21 cellular contexts compared by ENCODE assay signal in genomic region chr19:23145617-23146415, GRCh38. TPM values are rescaled to one million over a fixed set of nuclear protein-coding genes. Genes with fewer than 3 reads are reported as not detected.
DNase-seq lines count a peak whose midpoint lies in the region; ATAC-seq, FAIRE-seq and TF ChIP-seq lines count a peak whose summit lies in the region.
"Had no signal": no experiment of that assay in that cellular context is flagged by ENCODE, and none has a peak within 500 bp of the region (broad histone marks: within the 10 kb centered on the region; RNA-seq: fewer than 3 reads in every experiment).

No MANE protein-coding gene starts in this region.

- H3K4me2 ChIP-seq in Karpas-422 (ENCODE audit: low read depth, low read length, poor library complexity, severe bottlenecking) (no peak overlapping the region), K562 (ENCODE audit: insufficient read depth, low read length) (no peak overlapping the region)
- H3K4me2 ChIP-seq: A549 had no signal

- CTCF ChIA-PET in K562 (lab: Yijun Ruan, JAX; ENCODE audit: low intra/inter-chr PET ratio), result no interaction called here

- no peaks in the 10 kb centered on the region for H4K20me1 ChIP-seq in Karpas-422 (ENCODE audit: insufficient read depth, low read depth, low read length)
- H4K20me1 ChIP-seq in K562 (replicated peaks; ENCODE audit: control insufficient read depth, insufficient read depth, low read length), result no peaks in the 10 kb centered on the region

- H3K4me1 Mint-ChIP-seq in endothelial cell (ENCODE audit: unreplicated experiment) (no peaks in the 10 kb centered on the region), neural crest cell (no peaks in the 10 kb centered on the region)
- H3K4me1 Mint-ChIP-seq: CD4-positive, alpha-beta memory T cell had no signal

- H3K79me2 ChIP-seq in Karpas-422 (ENCODE audit: low read length) (no peaks in the 10 kb centered on the region), K562 (ENCODE audit: control insufficient read depth, insufficient read depth, low read length) (no peaks in the 10 kb centered on the region)

- no peaks in the 10 kb centered on the region for H3K27me3 ChIP-seq in Karpas-422 (ENCODE audit: low read length)
- H3K27me3 ChIP-seq in K562 (ENCODE audit: control insufficient read depth in 2 of 2, insufficient read depth in 2 of 2, low read length in 2 of 2), result no peaks in the 10 kb centered on the region
- no peaks in the 10 kb centered on the region for H3K27me3 ChIP-seq in adrenal gland

- H3K27ac ChIP-seq in Karpas-422 (ENCODE audit: low read length) (no peak overlapping the region), K562 (ENCODE audit: extremely low read depth, low read depth, low read length) (no peak overlapping the region), adrenal gland (no peak overlapping the region)
- H3K27ac ChIP-seq: A549, GM23248 had no signal

- no peak for FAIRE-seq in K562 (lab: Jason Lieb, UNC)
- FAIRE-seq: A549, GM12878, GM19239, H54 had no signal

- POLR2A ChIA-PET in K562 (lab: Yijun Ruan, JAX), result no interaction called here

- 2% methylated on average over 3 of the region's 3 CpGs for WGBS in K562 (ENCODE audit: insufficient coverage, low coverage, missing lambda C conversion rate)
- 89 to 96% (median 92%) methylated on average over 3 of the region's 3 CpGs for WGBS in adrenal gland, 4 donors

- TF ChIP-seq POLR2A in K562 (conservative IDR thresholded peaks at IDR 0.05) (no peak), adrenal gland (IDR thresholded peaks at IDR 0.05) (no peak)

- in situ Hi-C loops in K562 (cut with MboI), result no loop called here

- H3K27me3 Mint-ChIP-seq in endothelial cell (ENCODE audit: unreplicated experiment), result no peaks in the 10 kb centered on the region
- H3K27me3 Mint-ChIP-seq in neural crest cell (ENCODE audit: low read depth), result no peaks in the 10 kb centered on the region
- H3K27me3 Mint-ChIP-seq: CD4-positive, alpha-beta memory T cell had no signal

- TF ChIP-seq CTCF in K562 (IDR thresholded peaks at IDR 0.05 in 2 of 3, conservative IDR thresholded peaks at IDR 0.05 in 1 of 3; ENCODE audit: insufficient read depth in 2 of 3, low read depth in 1 of 3, low read length in 3 of 3), result no peak
- TF ChIP-seq CTCF in endothelial cell (IDR thresholded peaks at IDR 0.05; ENCODE audit: unreplicated experiment), result no peak
- TF ChIP-seq CTCF in neural crest cell (conservative IDR thresholded peaks at IDR 0.05), result no peak
- TF ChIP-seq CTCF in adrenal gland (IDR thresholded peaks at IDR 0.05), result no peak

- no peaks in the 10 kb centered on the region for H3K4me1 ChIP-seq in Karpas-422 (ENCODE audit: low read length)
- H3K4me1 ChIP-seq in K562 (replicated peaks in 1 of 2; ENCODE audit: control insufficient read depth in 2 of 2, insufficient read depth in 2 of 2, low read length in 2 of 2), result no peaks in the 10 kb centered on the region
- H3K4me1 ChIP-seq in adrenal gland (replicated peaks in 1 of 2), result no peaks in the 10 kb centered on the region
- H3K4me1 ChIP-seq: A549, Caco-2, HAP-1 had no signal

- H3K4me3 Mint-ChIP-seq in endothelial cell (ENCODE audit: unreplicated experiment) (peak overlapping the region; percentile 61), neural crest cell (peak overlapping the region; percentile 10)
- H3K4me3 Mint-ChIP-seq: CD4-positive, alpha-beta memory T cell had no signal

- H3K9me3 Mint-ChIP-seq in endothelial cell (ENCODE audit: unreplicated experiment), result peaks cover 35% of the 10 kb centered on the region
- H3K9me3 Mint-ChIP-seq in neural crest cell, result peaks cover 29% of the 10 kb centered on the region

- H3K9me3 ChIP-seq in Karpas-422 (ENCODE audit: low read length) (peaks cover 42% of the 10 kb centered on the region), K562 (replicated peaks; ENCODE audit: control insufficient read depth, insufficient read depth, low read depth, low read length) (no peaks in the 10 kb centered on the region; the same call in 1 of the 2 replicates), adrenal gland (replicated peaks in 1 of 3) (peaks cover 0 to 39% (median 0%) of the 10 kb centered on the region in 3 donors)

- H3K9me1 ChIP-seq in K562 (ENCODE audit: control insufficient read depth, insufficient read depth, low read length), result no peaks in the 10 kb centered on the region

- H3K36me3 ChIP-seq in Karpas-422 (ENCODE audit: insufficient read depth, low read length) (peaks cover 28% of the 10 kb centered on the region), K562 (ENCODE audit: control insufficient read depth, insufficient read depth, low read length) (no peaks in the 10 kb centered on the region), adrenal gland (replicated peaks in 1 of 2) (no peaks in the 10 kb centered on the region)
- H3K36me3 ChIP-seq: HAP-1 had no signal

- no peak overlapping the region for H2AFZ ChIP-seq in Karpas-422 (ENCODE audit: low read length)
- no peak overlapping the region for H2AFZ ChIP-seq in K562 (ENCODE audit: low read depth, low read length)
- H2AFZ ChIP-seq: GM23248 had no signal

- DNase-seq in Karpas-422, result peak; percentile 39
- no peak for DNase-seq in K562 (ENCODE audit: extremely low read depth in 1 of 4, low spot score in 3 of 4)
- DNase-seq in endothelial cell (ENCODE audit: low spot score), result no peak
- DNase-seq in neural crest cell (ENCODE audit: low read depth, low spot score), result no peak
- no peak for DNase-seq in COR-L47 (lab: John Stamatoyannopoulos, UW)
- no peak for DNase-seq in adrenal gland
- no peak for DNase-seq in NCI-H187 (lab: John Stamatoyannopoulos, UW)
- DNase-seq: 8988T; ACHN; C1 segment of cervical spinal cord; Caco-2; CD4-positive, alpha-beta memory T cell; DMS153; EL; GDM1; GM23248 had no signal

- H3K9me2 ChIP-seq in Karpas-422 (replicated peaks; ENCODE audit: insufficient read depth, low read length), result no peaks in the 10 kb centered on the region

- no peak for TF ChIP-seq RAD21 in K562 (CRISPR knock-in tag; conservative IDR thresholded peaks at IDR 0.05 in 1 of 2, IDR thresholded peaks at IDR 0.05 in 1 of 2)

- BruUV-seq in K562 (replicated peaks; lab: Mats Ljungman, UMichigan), result no TSS peak

- no peak for ATAC-seq in K562
- ATAC-seq: A549, GM12878 had no signal

- H3K4me3 ChIP-seq in Karpas-422 (ENCODE audit: low read length), result no peak overlapping the region
- H3K4me3 ChIP-seq in K562, result no peak overlapping the region
- no peak overlapping the region for H3K4me3 ChIP-seq in adrenal gland
- H3K4me3 ChIP-seq: A549, GM12878, GM23248, HAP-1 had no signal

- H3K36me3 Mint-ChIP-seq in endothelial cell (ENCODE audit: low read depth, unreplicated experiment) (peaks cover 64% of the 10 kb centered on the region), neural crest cell (ENCODE audit: low read depth) (peaks cover 62% of the 10 kb centered on the region)

- no peak overlapping the region for H3K27ac Mint-ChIP-seq in endothelial cell (ENCODE audit: unreplicated experiment)
- H3K27ac Mint-ChIP-seq in neural crest cell (ENCODE audit: unreplicated experiment), result no peak overlapping the region
- H3K27ac Mint-ChIP-seq: CD4-positive, alpha-beta memory T cell had no signal

- H3K9ac ChIP-seq in Karpas-422 (ENCODE audit: low read length) (no peak overlapping the region), K562 (ENCODE audit: insufficient read depth in 1 of 2, low read depth in 2 of 2, low read length in 2 of 2) (no peak overlapping the region)
- H3K9ac ChIP-seq: GM23248 had no signal

- intact Hi-C loops in K562 (cut with micrococcal nuclease) (no loop called here), adrenal gland (cut with DNase I) (no loop called here)

- no peak for TF ChIP-seq EP300 in K562 (IDR thresholded peaks at IDR 0.05; ENCODE audit: low read length)

TF ChIP-seq in K562, 482 proteins besides CTCF, POLR2A, EP300 and RAD21:
- no peak for TF ChIP-seq GATAD2A (IDR thresholded peaks at IDR 0.05)
- no peak for TF ChIP-seq ELF4 (CRISPR knock-in tag; IDR thresholded peaks at IDR 0.05)
- no peak for TF ChIP-seq HNRNPL (IDR thresholded peaks at IDR 0.05; ENCODE audit: low read depth, low read length)
- peak; percentile 52 for TF ChIP-seq ZNF274 (IDR thresholded peaks at IDR 0.05; ENCODE audit: borderline replicate concordance, low read depth, low read length)
- TF ChIP-seq ETV5 (CRISPR knock-in tag; IDR thresholded peaks at IDR 0.05; ENCODE audit: low read depth), result no peak
- no peak for TF ChIP-seq PURB (CRISPR knock-in tag; IDR thresholded peaks at IDR 0.05; ENCODE audit: low read depth)
- no peak for TF ChIP-seq ZNF707 (CRISPR knock-in tag; conservative IDR thresholded peaks at IDR 0.05)
TF ChIP-seq in K562: peak in this region for 1.

RNA-seq across cellular contexts. Expression of gene ZNF730, which starts 29.0 kb away (rescaled TPM):
- total RNA-seq in Karpas-422 (2014; rRNA removed; shearing (Covaris generic); ENCODE audit: low replicate concordance), result 5.8 and 33.9 TPM in 2 replicates
- 1.8 and 6.4 TPM in 2 replicates for total RNA-seq in K562 (2011; cell fraction: chromatin; rRNA removed; ENCODE audit: low replicate concordance)
- total RNA-seq in K562 (2011; cell fraction: nucleolus; rRNA removed), result 1.2 and 2.6 TPM in 2 replicates
- 3.4 and 3.5 TPM in 2 replicates for total RNA-seq in K562 (2011; cell fraction: nucleoplasm; rRNA removed)
- total RNA-seq in K562 (2014; rRNA removed) (0.36 and 0.65 TPM in 2 replicates), K562 (2014; rRNA removed; fragmentation: Illumina TruSeq; extraction: Trizol) (1.4 and 1.5 TPM in 2 replicates), K562 (2015; rRNA removed; fragmentation: Illumina TruSeq; extraction: Trizol) (1.2 and 1.4 TPM in 2 replicates), K562 (2021) (0.64 and 0.81 TPM in 2 replicates), endothelial cell (ENCODE audit: unreplicated experiment) (8.3 TPM), neural crest cell (26.2 and 27.7 TPM in 2 replicates), adrenal gland (1 to 10 TPM in 1 of 8 donors, under 1 TPM in 2, not detected in 5; 0.18 to 1.3 (median 0.28) TPM)
- polyA plus RNA-seq in K562 (2011; rRNA removed) (0.30 and 2.0 TPM in 2 replicates), K562 (2014; fragmentation: Illumina TruSeq; extraction: Trizol) (0.56 and 0.71 TPM in 2 replicates), K562 (2014; fragmentation: Nextera tagmentation; extraction: Ambion mirVana) (under 1 TPM; 0.28 to 0.53 TPM), K562 (2014; rRNA removed) (0.44 and 0.46 TPM in 2 replicates), adrenal gland (under 1 TPM in 1 of 3 donors, not detected in 2; 0.13 TPM)
- 0.10 and 0.15 TPM in 2 replicates for polyA plus RNA-seq in K562 (2011; cell fraction: cytosol; rRNA removed)
- 0.29 and 0.61 TPM in 2 replicates for polyA plus RNA-seq in K562 (2011; cell fraction: nucleus; rRNA removed)
- 0.23 and 0.62 TPM in 2 replicates for polyA plus RNA-seq in K562 (2012)
- polyA minus RNA-seq in K562 (2011; rRNA and poly(A)+ RNA removed), result 0.60 and 3.2 TPM in 2 replicates
- polyA minus RNA-seq in K562 (2011; cell fraction: cytosol; rRNA and poly(A)+ RNA removed), result 0.55 and 0.67 TPM in 2 replicates
- polyA minus RNA-seq in K562 (2011; cell fraction: nucleus; rRNA and poly(A)+ RNA removed), result 0.11 and 0.81 TPM in 2 replicates
- total RNA-seq: Caco-2; CD4-positive, alpha-beta memory T cell; GM12878 had no signal
- polyA plus RNA-seq: A549; CD4-positive, alpha-beta memory T cell had no signal
